Comparison of ENCODE assay signal across 8 cellular contexts in genomic region chr10:84308481-84309304, GRCh38. TPM values are rescaled to one million over a fixed set of nuclear protein-coding genes. Genes with fewer than 3 reads are reported as not detected.
DNase-seq lines count a peak whose midpoint lies in the region; ATAC-seq, FAIRE-seq and TF ChIP-seq lines count a peak whose summit lies in the region.

No MANE protein-coding gene starts in this region.

- H3K27ac ChIP-seq in prostate gland, result no peak overlapping the region

- TF ChIP-seq CTCF in bronchial epithelial cell (IDR thresholded peaks at IDR 0.05; ENCODE audit: insufficient read depth, low read length, severe bottlenecking) (no peak), prostate gland (IDR thresholded peaks at IDR 0.05) (no peak), WTC11 (IDR thresholded peaks at IDR 0.05) (no peak)

- no peak for TF ChIP-seq POLR2A in prostate gland (IDR thresholded peaks at IDR 0.05)

- H3K27me3 ChIP-seq in bronchial epithelial cell (ENCODE audit: control insufficient read depth, insufficient read depth, low read length) (no peaks in the 10 kb centered on the region), prostate gland (replicated peaks; ENCODE audit: insufficient read depth) (no peaks in the 10 kb centered on the region)

- no peak overlapping the region; the same call in 1 of the 2 replicates for H3K27ac Mint-ChIP-seq in WTC11

- H3K36me3 Mint-ChIP-seq in WTC11, result no peaks in the 10 kb centered on the region

- POLR2A ChIA-PET in WTC11 (lab: Charles Lee), result no interaction called here

- no peaks in the 10 kb centered on the region for H3K27me3 Mint-ChIP-seq in WTC11 (ENCODE audit: low read depth)

- H3K4me1 Mint-ChIP-seq in WTC11, result peaks cover 16% of the 10 kb centered on the region

- intact Hi-C loops in prostate gland (cut with DNase I), result no loop called here

- 17% methylated on average over 6 of the region's 6 CpGs for WGBS in prostate gland

- no peaks in the 10 kb centered on the region for H3K36me3 ChIP-seq in bronchial epithelial cell (ENCODE audit: control insufficient read depth, insufficient read depth, low read length)
- H3K36me3 ChIP-seq in prostate gland, result no peaks in the 10 kb centered on the region

- no peak overlapping the region for H3K4me3 Mint-ChIP-seq in WTC11

- H3K9me3 ChIP-seq in prostate gland, result no peaks in the 10 kb centered on the region

- peak; percentile 91 for DNase-seq in EH (ENCODE audit: low read depth)
- DNase-seq in RPMI8226, result peak; percentile 59
- peak; percentile 29 for DNase-seq in bronchial epithelial cell (ENCODE audit: low read depth)
- DNase-seq in prostate gland (ENCODE audit: low spot score), result peak; percentile 44
- DNase-seq in WTC11 (ENCODE audit: low spot score), result no peak
- DNase-seq in SHP77 (lab: John Stamatoyannopoulos, UW), result no peak

- no peak overlapping the region for H3K4me3 ChIP-seq in bronchial epithelial cell (ENCODE audit: low read depth, low read length)
- H3K4me3 ChIP-seq in prostate gland, result no peak overlapping the region

- H3K4me1 ChIP-seq in prostate gland (replicated peaks), result no peaks in the 10 kb centered on the region

- FAIRE-seq in bronchial epithelial cell (lab: Jason Lieb, UNC), result no peak

- H3K9me3 Mint-ChIP-seq in WTC11, result peaks cover 11% of the 10 kb centered on the region

- CTCF ChIA-PET in WTC11 (lab: Charles Lee), result interaction anchor here (1.0 kb wide), 1 partner anchor 44 kb away, joined by 4 read pairs; no protein-coding TSS in a partner anchor

- peak; percentile 61 for ATAC-seq in HG02884 (IDR thresholded peaks at IDR 0.05; ENCODE audit: unreplicated experiment)
- ATAC-seq in WTC11, result no peak
- no peak for ATAC-seq in HG03095 (IDR thresholded peaks at IDR 0.05; ENCODE audit: unreplicated experiment)

TF ChIP-seq in WTC11, 78 proteins besides CTCF, POLR2A, EP300 and RAD21:
- TF ChIP-seq ZNF232 (CRISPR knock-in tag; IDR thresholded peaks at IDR 0.05) (no peak), SP1 (CRISPR knock-in tag; conservative IDR thresholded peaks at IDR 0.05) (no peak), ZNF263 (CRISPR knock-in tag; IDR thresholded peaks at IDR 0.05; ENCODE audit: low read depth) (no peak), ERG (CRISPR knock-in tag; IDR thresholded peaks at IDR 0.05) (no peak), MLX (CRISPR knock-in tag; IDR thresholded peaks at IDR 0.05) (no peak), PREB (CRISPR knock-in tag; IDR thresholded peaks at IDR 0.05; ENCODE audit: borderline replicate concordance) (no peak), PRRX2 (CRISPR knock-in tag; IDR thresholded peaks at IDR 0.05) (no peak), MXD4 (CRISPR knock-in tag; IDR thresholded peaks at IDR 0.05; ENCODE audit: borderline replicate concordance) (no peak), HMGA2 (CRISPR knock-in tag; IDR thresholded peaks at IDR 0.05) (no peak), ELF4 (CRISPR knock-in tag; IDR thresholded peaks at IDR 0.05; ENCODE audit: low read depth) (no peak), ZNF425 (CRISPR knock-in tag; conservative IDR thresholded peaks at IDR 0.05) (no peak)
TF ChIP-seq in WTC11: peak in this region for 0.

RNA-seq across cellular contexts. Expression of gene CCSER2, which starts 19.7 kb away (rescaled TPM):
- total RNA-seq in bronchial epithelial cell (22.4 and 25.2 TPM in 2 replicates), prostate gland (10 to 100 TPM; 30.4 to 53.6 TPM), WTC11 (2021) (21.4 to 30.6 TPM (median 22.7 TPM) in 3 replicates)

Comparison
In these comparisons a context has a peak if more than half of its experiments do, and no peak if none do; other contexts are left out.
1. DNase-seq: peak in EH (single experiment), RPMI8226 (single experiment), bronchial epithelial cell (single experiment) and prostate gland (single experiment); none in WTC11 (single experiment) and SHP77 (0 of 2).